Comparison of ENCODE assay signal across 11 cellular contexts in genomic region chr9:3508078-3508431, GRCh38. TPM values are rescaled to one million over a fixed set of nuclear protein-coding genes. Genes with fewer than 3 reads are reported as not detected.
DNase-seq lines count a peak whose midpoint lies in the region; ATAC-seq and TF ChIP-seq lines count a peak whose summit lies in the region.
"Had no signal": no experiment of that assay in that cellular context is flagged by ENCODE, and none has a peak within 500 bp of the region (broad histone marks: within the 10 kb centered on the region; RNA-seq: fewer than 3 reads in every experiment).

No MANE protein-coding gene starts in this region.

- H3K27ac Mint-ChIP-seq in endothelial cell (ENCODE audit: unreplicated experiment) = no peak overlapping the region

- H3K27ac ChIP-seq in VCaP (peak overlapping the region; percentile 57; the same call in 1 of the 2 replicates), psoas muscle (peak overlapping the region; percentile 66)

- CTCF ChIA-PET in HEK293T (lab: Yijun Ruan, JAX) = no interaction called here

- H3K4me1 Mint-ChIP-seq in endothelial cell (ENCODE audit: unreplicated experiment) = peaks cover 11% of the 10 kb centered on the region

- H3K4me3 ChIP-seq in psoas muscle = peak overlapping the region; percentile 47

- no peaks in the 10 kb centered on the region for H3K9me3 ChIP-seq in psoas muscle

- H3K27me3 Mint-ChIP-seq in endothelial cell (ENCODE audit: unreplicated experiment) = peaks cover 2% of the 10 kb centered on the region

- H3K4me1 ChIP-seq in psoas muscle = peaks cover 41% of the 10 kb centered on the region

- H3K36me3 ChIP-seq in psoas muscle (ENCODE audit: insufficient read depth in 1 of 2, low read depth in 1 of 2) = no peaks in the 10 kb centered on the region

- POLR2A ChIA-PET in HEK293T (lab: Yijun Ruan, JAX) = interaction anchor here (1.2 to 2.7 kb wide), 3 partner anchors 11 to 40 kb away, joined by 3 to 19 read pairs (median 4); partner anchors contain the start of gene RFX3

- ATAC-seq in GM19043 (IDR thresholded peaks at IDR 0.05; ENCODE audit: low read depth, unreplicated experiment) = peak; percentile 21
- peak; percentile 33 for ATAC-seq in HG03045 (IDR thresholded peaks at IDR 0.05; ENCODE audit: unreplicated experiment)
- no peak for ATAC-seq in psoas muscle
- ATAC-seq in GM21529 (IDR thresholded peaks at IDR 0.05; ENCODE audit: unreplicated experiment) = no peak
- no peak for ATAC-seq in HG03521 (IDR thresholded peaks at IDR 0.05; ENCODE audit: unreplicated experiment)

- TF ChIP-seq CTCF in VCaP (conservative IDR thresholded peaks at IDR 0.05) = no peak
- no peak for TF ChIP-seq CTCF in psoas muscle (IDR thresholded peaks at IDR 0.05)
- no peak for TF ChIP-seq CTCF in endothelial cell (IDR thresholded peaks at IDR 0.05; ENCODE audit: unreplicated experiment)

- intact Hi-C loops in psoas muscle (cut with DNase I) = no loop called here

- H3K9me3 Mint-ChIP-seq in endothelial cell (ENCODE audit: unreplicated experiment) = no peaks in the 10 kb centered on the region

- DNase-seq in psoas muscle = no peak
- no peak for DNase-seq in endothelial cell (ENCODE audit: low spot score)
- no peak for DNase-seq in HEK293T (ENCODE audit: extremely low spot score)
- DNase-seq: caudate nucleus; islet precursor cell; stimulated activated CD4-positive, alpha-beta T cell treated with anti-CD3 and anti-CD28 coated beads, Interleukin-2, amount 100 ng/mL, for 24 hours had no signal

- no peaks in the 10 kb centered on the region for H3K27me3 ChIP-seq in psoas muscle (ENCODE audit: insufficient read depth in 3 of 3, low read length in 2 of 3)

- no peaks in the 10 kb centered on the region for H3K36me3 Mint-ChIP-seq in endothelial cell (ENCODE audit: low read depth, unreplicated experiment)

- 42 to 68% (median 57%) methylated on average over 2 of the region's 2 CpGs for WGBS in psoas muscle, 3 donors

- no peak overlapping the region for H3K4me3 Mint-ChIP-seq in endothelial cell (ENCODE audit: unreplicated experiment)

TF ChIP-seq in HEK293T, 16 proteins besides CTCF, POLR2A, EP300 and RAD21:
- TF ChIP-seq SUZ12 (IDR thresholded peaks at IDR 0.05) (no peak), ELF4 (IDR thresholded peaks at IDR 0.05) (no peak), L3MBTL2 (conservative IDR thresholded peaks at IDR 0.05) (no peak), SP1 (IDR thresholded peaks at IDR 0.05) (no peak), BHLHE40 (IDR thresholded peaks at IDR 0.05; ENCODE audit: borderline replicate concordance) (no peak), TARDBP (IDR thresholded peaks at IDR 0.05) (no peak), NFRKB (IDR thresholded peaks at IDR 0.05) (no peak), ZNF384 (IDR thresholded peaks at IDR 0.05) (no peak), PKNOX1 (IDR thresholded peaks at IDR 0.05) (no peak), FOXM1 (IDR thresholded peaks at IDR 0.05; ENCODE audit: borderline replicate concordance) (no peak), FOXA1 (IDR thresholded peaks at IDR 0.05) (no peak), LEF1 (IDR thresholded peaks at IDR 0.05; ENCODE audit: borderline replicate concordance) (no peak), CTBP1 (IDR thresholded peaks at IDR 0.05; ENCODE audit: borderline replicate concordance) (no peak), HDGF (IDR thresholded peaks at IDR 0.05; ENCODE audit: borderline replicate concordance) (no peak)

RNA-seq across cellular contexts. Expression of gene RFX3, which starts 17.7 kb away (rescaled TPM):
- 1 to 10 TPM; 2.8 to 5.7 (median 5.3) TPM for total RNA-seq in psoas muscle
- 1 to 10 TPM in 1 of 3 donors, under 1 TPM in 2; 0.38 to 1.3 (median 0.84) TPM for polyA plus RNA-seq in psoas muscle
- total RNA-seq in endothelial cell (ENCODE audit: unreplicated experiment) = 18.5 TPM

Comparison
In these comparisons a context has a peak if more than half of its experiments do, and no peak if none do; other contexts are left out.
1. ATAC-seq: peak in GM19043 (single experiment) and HG03045 (single experiment); none in psoas muscle (0 of 4), GM21529 (single experiment) and HG03521 (single experiment).